In the genomic region with DNA sequence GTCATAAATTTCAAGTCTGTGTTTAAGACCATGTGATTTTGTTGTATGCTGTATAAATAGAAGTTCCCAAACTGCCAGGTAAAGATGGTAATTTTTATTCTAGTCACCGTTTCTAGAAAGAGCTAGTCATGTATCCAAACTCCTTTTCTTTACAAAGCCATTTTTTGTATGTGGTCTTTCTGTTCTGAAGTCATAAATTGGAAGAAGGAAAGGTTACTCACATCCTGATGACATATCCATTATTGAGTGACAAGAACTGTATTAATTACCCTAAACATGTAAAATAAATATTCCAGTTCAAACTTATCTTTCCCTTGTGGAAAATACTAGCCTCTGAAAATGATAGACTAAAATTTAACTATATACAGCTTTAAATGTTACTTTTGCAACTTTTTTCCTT, we compare ENCODE assay signal across 32 cellular contexts.
"Had no signal": no experiment of that assay in that cellular context is flagged by ENCODE, and none has a peak within 500 bp of the region (broad histone marks: within the 10 kb centered on the region; RNA-seq: fewer than 3 reads in every experiment).

No MANE protein-coding gene starts in this region.

- H3K4me3 ChIP-seq: ascending aorta, breast epithelium, cardiac muscle cell, colonic mucosa, dorsolateral prefrontal cortex, esophagus muscularis mucosa, gastroesophageal sphincter, heart right ventricle had no signal

- H3K4me1 Mint-ChIP-seq: activated CD4-positive, alpha-beta memory T cell treated with anti-CD3 and anti-CD28 coated beads, Interleukin-2, amount 10 ng/mL, durations not matched to agents 7 days and 5 days; activated CD4-positive, alpha-beta T cell treated with anti-CD3 and anti-CD28 coated beads, Interleukin-2, amount 10 ng/mL, durations not matched to agents 7 days and 5 days; activated naive CD4-positive, alpha-beta T cell treated with anti-CD3 and anti-CD28 coated beads, Interleukin-2, amount 10 ng/mL, durations not matched to agents 7 days and 5 days; activated naive CD8-positive, alpha-beta T cell treated with anti-CD3 and anti-CD28 coated beads, Interleukin-2, amount 10 ng/mL, durations not matched to agents 7 days and 5 days; brain; T-cell; WTC11 had no signal

- H3K4me3 Mint-ChIP-seq: activated CD4-positive, alpha-beta memory T cell treated with anti-CD3 and anti-CD28 coated beads, Interleukin-2, amount 10 ng/mL, durations not matched to agents 7 days and 5 days; activated CD4-positive, alpha-beta T cell treated with anti-CD3 and anti-CD28 coated beads, Interleukin-2, amount 10 ng/mL, durations not matched to agents 7 days and 5 days; activated naive CD4-positive, alpha-beta T cell treated with anti-CD3 and anti-CD28 coated beads, Interleukin-2, amount 10 ng/mL, durations not matched to agents 7 days and 5 days; activated naive CD8-positive, alpha-beta T cell treated with anti-CD3 and anti-CD28 coated beads, Interleukin-2, amount 10 ng/mL, durations not matched to agents 7 days and 5 days; activated T-cell treated with anti-CD3 and anti-CD28 coated beads, Interleukin-2, amount 50 U/mL, for 24 hours; activated T-cell treated with anti-CD3 and anti-CD28 coated beads, Interleukin-2, amount 50 U/mL, for 72 hours; brain; endodermal cell; T-cell; T-helper 1 cell treated with Interleukin-12 subunit alpha and Interleukin-12 subunit beta and Interleukin-4 antibody, amounts not matched to agents 30 μg/mL and 1 μg/mL, for 36 hours; WTC11 had no signal

- H3K27me3 ChIP-seq: ascending aorta, breast epithelium, cardiac muscle cell, colonic mucosa, dorsolateral prefrontal cortex, esophagus muscularis mucosa, gastroesophageal sphincter, heart right ventricle had no signal

- H3K27ac Mint-ChIP-seq: activated CD4-positive, alpha-beta T cell treated with anti-CD3 and anti-CD28 coated beads, Interleukin-2, amount 10 ng/mL, durations not matched to agents 7 days and 5 days; activated naive CD4-positive, alpha-beta T cell treated with anti-CD3 and anti-CD28 coated beads, Interleukin-2, amount 10 ng/mL, durations not matched to agents 7 days and 5 days; activated naive CD4-positive, alpha-beta T cell treated with anti-CD3 and anti-CD28 coated beads, Interleukin-2, amount 50 U/mL, for 72 hours; activated naive CD8-positive, alpha-beta T cell treated with anti-CD3 and anti-CD28 coated beads, Interleukin-2, amount 10 ng/mL, durations not matched to agents 7 days and 5 days; activated T-cell treated with anti-CD3 and anti-CD28 coated beads, Interleukin-2, amount 50 U/mL, for 72 hours; brain; endodermal cell; T-cell; T-helper 1 cell treated with Interleukin-12 subunit alpha and Interleukin-12 subunit beta and Interleukin-4 antibody, amounts not matched to agents 30 μg/mL and 1 μg/mL, for 36 hours; WTC11 had no signal

- H3K27ac ChIP-seq: ascending aorta, breast epithelium, cardiac muscle cell, colonic mucosa, dorsolateral prefrontal cortex, esophagus muscularis mucosa, gastroesophageal sphincter, heart right ventricle had no signal

- H3K27me3 Mint-ChIP-seq: activated CD4-positive, alpha-beta memory T cell treated with anti-CD3 and anti-CD28 coated beads, Interleukin-2, amount 10 ng/mL, durations not matched to agents 7 days and 5 days; activated CD4-positive, alpha-beta T cell treated with anti-CD3 and anti-CD28 coated beads, Interleukin-2, amount 10 ng/mL, durations not matched to agents 7 days and 5 days; activated naive CD4-positive, alpha-beta T cell treated with anti-CD3 and anti-CD28 coated beads, Interleukin-2, amount 10 ng/mL, durations not matched to agents 7 days and 5 days; activated naive CD8-positive, alpha-beta T cell treated with anti-CD3 and anti-CD28 coated beads, Interleukin-2, amount 10 ng/mL, durations not matched to agents 7 days and 5 days; activated T-cell treated with anti-CD3 and anti-CD28 coated beads, Interleukin-2, amount 50 U/mL, for 24 hours; brain; T-cell had no signal

- ATAC-seq: activated naive CD4-positive, alpha-beta T cell treated with anti-CD3 and anti-CD28 coated beads, Interleukin-2, amount 50 U/mL, for 72 hours; activated T-cell treated with anti-CD3 and anti-CD28 coated beads, Interleukin-2, amount 50 U/mL, for 72 hours; gastroesophageal sphincter; heart right ventricle; T-cell; WTC11 had no signal

- DNase-seq: activated CD4-positive, alpha-beta memory T cell treated with anti-CD3 and anti-CD28 coated beads, Interleukin-2, amount 10 ng/mL, durations not matched to agents 7 days and 5 days; activated CD4-positive, alpha-beta T cell treated with anti-CD3 and anti-CD28 coated beads for 1 hour; activated CD4-positive, alpha-beta T cell treated with anti-CD3 and anti-CD28 coated beads for 4 hours; activated CD4-positive, alpha-beta T cell treated with anti-CD3 and anti-CD28 coated beads, Interleukin-2, amount 10 ng/mL, durations not matched to agents 7 days and 5 days; activated CD4-positive, alpha-beta T cell treated with anti-CD3 and anti-CD28 coated beads, Interleukin-2, amount 50 U/mL, for 4 hours; activated CD8-positive, alpha-beta memory T cell treated with anti-CD3 and anti-CD28 coated beads, Interleukin-2, amount 50 U/mL, for 48 hours; activated gamma-delta T cell; activated naive CD4-positive, alpha-beta T cell; activated naive CD4-positive, alpha-beta T cell treated with anti-CD3 and anti-CD28 coated beads, Interleukin-2, amount 10 ng/mL, durations not matched to agents 7 days and 5 days; activated naive CD8-positive, alpha-beta T cell treated with anti-CD3 and anti-CD28 coated beads, Interleukin-2, amount 10 ng/mL, durations not matched to agents 7 days and 5 days; activated T-cell treated with anti-CD3 and anti-CD28 coated beads for 4 hours; activated T-cell treated with anti-CD3 and anti-CD28 coated beads, Interleukin-2, amount 50 U/mL, for 24 hours; activated T-cell treated with anti-CD3 and anti-CD28 coated beads, Interleukin-2, amount 50 U/mL, for 72 hours; central memory CD4-positive, alpha-beta T cell; cerebellar nuclear complex; colonic mucosa; dorsolateral prefrontal cortex; effector memory CD4-positive, alpha-beta T cell; endodermal cell; erythroblast; foreskin melanocyte; heart right ventricle; T-cell had no signal

- H3K36me3 ChIP-seq: colonic mucosa had no signal

- H3K4me1 ChIP-seq: ascending aorta, breast epithelium, colonic mucosa, esophagus muscularis mucosa, gastroesophageal sphincter, heart right ventricle had no signal

- H3K9me3 ChIP-seq: colonic mucosa had no signal
